ENCODE assay signal across 1 cellular context in genomic region chr16:14024300-14024699, GRCh38.
TF ChIP-seq lines count a peak whose summit lies in the region.

No MANE protein-coding gene starts in this region.

TF ChIP-seq in HepG2, 621 proteins besides CTCF, POLR2A, EP300 and RAD21 (continued from another document):
- no peak for TF ChIP-seq PRDM10 (CRISPR knock-in tag; IDR thresholded peaks at IDR 0.05; ENCODE audit: low read depth)
